Comparison of ENCODE assay signal across 24 cellular contexts in the genomic region with DNA sequence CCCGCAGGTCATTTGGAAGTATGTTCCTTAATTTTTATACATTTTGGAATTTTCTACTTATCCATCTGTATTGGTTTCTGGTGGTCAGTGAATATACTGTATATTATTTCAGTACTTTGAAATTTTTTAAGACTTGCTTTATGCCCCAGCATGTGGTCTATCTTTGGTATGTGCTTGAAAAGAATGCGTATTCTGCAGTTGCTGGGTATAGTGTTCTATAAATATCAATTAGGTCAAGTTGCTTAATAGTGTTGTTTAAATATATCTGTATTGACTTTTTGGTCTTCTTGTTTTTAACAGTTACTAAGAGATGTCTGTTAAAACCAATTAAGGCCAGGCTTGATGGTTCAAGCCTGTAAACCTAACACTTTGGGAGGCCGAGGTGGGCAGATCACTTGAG. TPM values are rescaled to one million over a fixed set of nuclear protein-coding genes. Genes with fewer than 3 reads are reported as not detected.
"Had no signal": no experiment of that assay in that cellular context is flagged by ENCODE, and none has a peak within 500 bp of the region (broad histone marks: within the 10 kb centered on the region; RNA-seq: fewer than 3 reads in every experiment).

No MANE protein-coding gene starts in this region.

- H3K27me3 ChIP-seq: esophagus muscularis mucosa, neural progenitor cell, sigmoid colon, upper lobe of right lung, uterus had no signal

- DNase-seq: dermis blood vessel endothelial cell; effector memory CD4-positive, alpha-beta T cell; head of caudate nucleus; kidney; mucosa of descending colon; naive thymus-derived CD4-positive, alpha-beta T cell; right cardiac atrium; sigmoid colon; small intestine; stimulated activated CD4-positive, alpha-beta T cell treated with anti-CD3 and anti-CD28 coated beads, Interleukin-15, amount 100 ng/mL, for 24 hours; stimulated activated CD4-positive, alpha-beta T cell treated with anti-CD3 and anti-CD28 coated beads, Interleukin-2, amount 100 ng/mL, for 48 hours; stimulated activated naive B cell treated with anti-CD40 and anti-IgM and Interleukin-4, amounts not matched to agents 10 μg/mL and 1 μg/mL and 100 μg/mL, for 72 hours; stimulated activated naive CD8-positive, alpha-beta T cell treated with anti-CD3 and anti-CD28 coated beads, Interleukin-15, amount 100 ng/mL, for 72 hours; transverse colon; upper lobe of right lung; uterus had no signal

- H3K36me3 ChIP-seq: esophagus muscularis mucosa, neural progenitor cell, prostate gland, sigmoid colon, suprapubic skin, transverse colon, upper lobe of right lung, uterus had no signal

- H3K9ac ChIP-seq: neural progenitor cell had no signal

- H3K27ac ChIP-seq: coronary artery, esophagus muscularis mucosa, neural progenitor cell, prostate gland, sigmoid colon, suprapubic skin, transverse colon, upper lobe of right lung, uterus had no signal

- ATAC-seq: left lobe of liver; mucosa of descending colon; naive thymus-derived CD4-positive, alpha-beta T cell; right cardiac atrium; stimulated activated naive B cell treated with anti-CD40 and anti-IgM and Interleukin-4, amounts not matched to agents 10 μg/mL and 1 μg/mL and 100 μg/mL, for 72 hours; stimulated activated naive CD8-positive, alpha-beta T cell treated with anti-CD3 and anti-CD28 coated beads, Interleukin-15, amount 100 ng/mL, for 72 hours; upper lobe of right lung had no signal

- H3K4me2 ChIP-seq: neural progenitor cell had no signal

- H3K4me3 ChIP-seq: coronary artery, esophagus muscularis mucosa, lung, mucosa of descending colon, neural progenitor cell, prostate gland, sigmoid colon, suprapubic skin, transverse colon, upper lobe of right lung, uterus had no signal

- H3K4me1 ChIP-seq: esophagus muscularis mucosa, neural progenitor cell, prostate gland, sigmoid colon, suprapubic skin, transverse colon, upper lobe of right lung, uterus had no signal

- H2AFZ ChIP-seq: neural progenitor cell had no signal

- H3K9me3 ChIP-seq: esophagus muscularis mucosa, mucosa of descending colon, prostate gland, sigmoid colon, suprapubic skin, transverse colon, upper lobe of right lung, uterus had no signal

RNA-seq across cellular contexts. Expression of a gene that starts 21.7 kb away (rescaled TPM):
- total RNA-seq: left lobe of liver, liver, right cardiac atrium had no signal
